In the genomic region with DNA sequence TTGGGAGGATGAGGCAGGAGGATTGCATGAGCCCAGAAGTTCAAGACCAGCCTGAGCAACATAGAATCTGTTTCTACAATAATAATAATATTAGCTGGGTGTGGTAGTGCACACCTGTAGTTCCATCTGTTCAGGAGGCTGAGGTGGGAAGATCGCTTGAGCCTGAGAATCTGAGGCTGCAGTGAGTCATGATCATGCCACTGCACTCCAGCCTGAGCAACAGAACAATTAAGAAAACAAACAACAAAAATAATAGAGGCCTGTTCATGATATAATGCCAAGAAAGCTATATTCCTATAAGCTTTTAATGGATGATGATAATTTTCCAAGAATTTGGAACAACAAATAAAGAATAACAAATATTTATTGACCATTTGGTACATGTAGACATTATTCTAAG, we compare ENCODE assay signal across 20 cellular contexts. TPM values are rescaled to one million over a fixed set of nuclear protein-coding genes. Genes with fewer than 3 reads are reported as not detected.
"Had no signal": no experiment of that assay in that cellular context is flagged by ENCODE, and none has a peak within 500 bp of the region (broad histone marks: within the 10 kb centered on the region; RNA-seq: fewer than 3 reads in every experiment).

No MANE protein-coding gene starts in this region.

- H3K27ac ChIP-seq: gastrocnemius medialis, heart left ventricle, left ventricle myocardium inferior, thyroid gland had no signal

- H3K36me3 ChIP-seq: gastrocnemius medialis, heart left ventricle, left ventricle myocardium inferior, thyroid gland had no signal

- DNase-seq: activated CD4-positive, alpha-beta T cell treated with anti-CD3 and anti-CD28 coated beads, Interleukin-2, amount 10 ng/mL, durations not matched to agents 7 days and 5 days; activated CD8-positive, alpha-beta T cell treated with anti-CD3 and anti-CD28 coated beads, Interleukin-2, amount 10 ng/mL, durations not matched to agents 7 days and 5 days; activated naive CD4-positive, alpha-beta T cell treated with Interleukin-2 at 50 U/mL for 16 hours; activated naive CD8-positive, alpha-beta T cell treated with anti-CD3 and anti-CD28 coated beads, Interleukin-2, amount 10 ng/mL, durations not matched to agents 7 days and 5 days; activated T-cell treated with anti-CD3 and anti-CD28 coated beads, Interleukin-2, amount 50 U/mL, for 24 hours; amygdala; central memory CD4-positive, alpha-beta T cell; endodermal cell; gastrocnemius medialis; heart left ventricle; left ventricle myocardium inferior; occipital lobe; posterior cingulate gyrus; retina; stimulated activated naive B cell treated with anti-CD40 and anti-IgM and Interleukin-4, amounts not matched to agents 10 μg/mL and 1 μg/mL and 100 μg/mL, for 72 hours; thyroid gland had no signal

- H3K9me3 ChIP-seq: gastrocnemius medialis, heart left ventricle, left ventricle myocardium inferior, thyroid gland had no signal

- ATAC-seq: activated CD4-positive, CD25-positive, alpha-beta regulatory T cell treated with anti-CD3 and anti-CD28 coated beads, Interleukin-2, amount 50 U/mL, for 24 hours; activated CD8-positive, alpha-beta T cell treated with anti-CD3 and anti-CD28 coated beads, Interleukin-2, amount 10 ng/mL, durations not matched to agents 7 days and 5 days; gastrocnemius medialis; heart left ventricle; stimulated activated naive B cell treated with anti-CD40 and anti-IgM and Interleukin-4, amounts not matched to agents 10 μg/mL and 1 μg/mL and 100 μg/mL, for 72 hours had no signal

- FAIRE-seq: colon, urothelium cell line had no signal

- H3K27me3 ChIP-seq: thyroid gland had no signal

- H3K4me3 ChIP-seq: gastrocnemius medialis, heart left ventricle, left ventricle myocardium inferior, thyroid gland had no signal

- H3K4me1 ChIP-seq: gastrocnemius medialis, heart left ventricle, left ventricle myocardium inferior, thyroid gland had no signal

RNA-seq across cellular contexts. Expression of a gene that starts 6.9 kb away (rescaled TPM):
- total RNA-seq: activated CD4-positive, alpha-beta T cell treated with anti-CD3 and anti-CD28 coated beads, Interleukin-2, amount 10 ng/mL, durations not matched to agents 7 days and 5 days; activated CD8-positive, alpha-beta T cell treated with anti-CD3 and anti-CD28 coated beads, Interleukin-2, amount 10 ng/mL, durations not matched to agents 7 days and 5 days; activated naive CD8-positive, alpha-beta T cell treated with anti-CD3 and anti-CD28 coated beads, Interleukin-2, amount 10 ng/mL, durations not matched to agents 7 days and 5 days; activated T-helper 2 cell treated with anti-CD3 and anti-CD28 coated beads, Interferon-gamma antibody, Interleukin-2, Interleukin-4, amounts not matched to agents 10 μg/mL and 5 μg/mL and 100 μg/mL, durations not matched to agents 14 hours and 24 hours and 36 hours had no signal
